ENCODE assay signal across 1 cellular context in the genomic region with DNA sequence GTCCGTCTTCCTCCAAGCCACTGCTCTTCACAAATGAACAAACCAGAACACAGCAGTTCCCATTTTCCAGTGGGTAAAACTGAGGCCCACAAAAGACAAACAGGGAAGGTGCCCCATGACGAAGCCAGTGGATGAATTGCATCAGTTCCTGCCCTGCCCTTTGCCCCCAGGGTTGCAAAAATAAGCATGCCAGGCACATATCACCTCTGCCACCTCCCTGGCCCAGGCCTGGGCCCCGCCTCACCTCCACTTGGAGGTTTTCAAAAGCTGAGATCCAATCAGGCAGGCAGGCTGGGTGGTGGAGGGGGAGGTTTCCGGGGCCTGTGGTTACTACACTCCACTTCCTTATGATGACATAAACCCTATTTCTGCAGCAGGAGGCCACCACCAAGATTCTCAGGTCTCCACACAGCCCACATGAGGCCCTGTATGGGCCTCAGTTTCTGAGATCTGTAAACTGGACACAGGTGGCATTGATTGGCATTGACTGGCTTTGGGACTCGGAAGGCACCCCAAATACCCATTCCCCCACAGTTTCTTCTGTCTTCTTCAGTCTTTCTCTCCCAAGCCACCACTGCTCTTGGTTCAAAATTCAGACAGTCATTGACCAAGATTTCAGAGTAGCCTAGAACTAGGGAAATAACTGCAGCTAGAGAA.
TF ChIP-seq lines count a peak whose summit lies in the region.

No MANE protein-coding gene starts in this region.

TF ChIP-seq in HEK293, 187 proteins besides CTCF, POLR2A, EP300 and RAD21 (continued from another document):
- TF ChIP-seq, protein P1, sequence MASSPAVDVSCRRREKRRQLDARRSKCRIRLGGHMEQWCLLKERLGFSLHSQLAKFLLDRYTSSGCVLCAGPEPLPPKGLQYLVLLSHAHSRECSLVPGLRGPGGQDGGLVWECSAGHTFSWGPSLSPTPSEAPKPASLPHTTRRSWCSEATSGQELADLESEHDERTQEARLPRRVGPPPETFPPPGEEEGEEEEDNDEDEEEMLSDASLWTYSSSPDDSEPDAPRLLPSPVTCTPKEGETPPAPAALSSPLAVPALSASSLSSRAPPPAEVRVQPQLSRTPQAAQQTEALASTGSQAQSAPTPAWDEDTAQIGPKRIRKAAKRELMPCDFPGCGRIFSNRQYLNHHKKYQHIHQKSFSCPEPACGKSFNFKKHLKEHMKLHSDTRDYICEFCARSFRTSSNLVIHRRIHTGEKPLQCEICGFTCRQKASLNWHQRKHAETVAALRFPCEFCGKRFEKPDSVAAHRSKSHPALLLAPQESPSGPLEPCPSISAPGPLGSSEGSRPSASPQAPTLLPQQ (tag by site-specific recombination; IDR thresholded peaks at IDR 0.05): peak; percentile 76; the same call in 1 of the 2 replicates
- 0 out of 2 replicates have a peak, but pooled peaks have one; percentile 25 for TF ChIP-seq KLF1 (tag by site-specific recombination; IDR thresholded peaks at IDR 0.05)
TF ChIP-seq in HEK293: peak in this region for 18.
